8 cellular contexts compared by ENCODE assay signal in the genomic region with DNA sequence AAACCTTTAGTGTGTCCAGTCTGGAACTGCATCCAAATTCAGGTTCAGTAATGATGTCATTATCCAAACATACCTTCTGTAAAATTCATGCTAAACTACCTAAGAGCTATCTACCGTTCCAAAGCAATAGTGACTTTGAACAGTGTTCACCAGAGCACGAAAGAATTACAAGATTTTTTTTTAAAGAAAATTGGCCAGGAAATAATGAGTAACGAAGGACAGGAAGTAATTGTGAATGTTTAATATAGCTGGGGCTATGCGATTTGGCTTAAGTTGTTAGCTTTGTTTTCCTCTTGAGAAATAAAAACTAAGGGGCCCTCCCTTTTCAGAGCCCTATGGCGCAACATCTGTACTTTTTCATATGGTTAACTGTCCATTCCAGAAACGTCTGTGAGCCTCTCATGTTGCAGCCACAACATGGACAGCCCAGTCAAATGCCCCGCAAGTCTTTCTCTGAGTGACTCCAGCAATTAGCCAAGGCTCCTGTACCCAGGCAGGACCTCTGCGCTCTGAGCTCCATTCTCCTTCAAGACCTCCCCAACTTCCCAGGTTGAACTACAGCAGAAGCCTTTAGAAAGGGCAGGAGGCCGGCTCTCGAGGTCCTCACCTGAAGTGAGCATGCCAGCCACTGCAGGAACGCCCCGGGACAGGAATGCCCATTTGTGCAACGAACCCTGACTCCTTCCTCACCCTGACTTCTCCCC. TPM values are rescaled to one million over a fixed set of nuclear protein-coding genes. Genes with fewer than 3 reads are reported as not detected.
DNase-seq lines count a peak whose midpoint lies in the region; ATAC-seq, FAIRE-seq and TF ChIP-seq lines count a peak whose summit lies in the region.

No MANE protein-coding gene starts in this region.

- H3K4me3 ChIP-seq in endodermal cell (ENCODE audit: low read length) (peak overlapping the region; percentile 90), mucosa of rectum (ENCODE audit: low read length in 2 of 2) (peak overlapping the region; percentile 78 to 98)

- no peaks in the 10 kb centered on the region for H3K36me3 ChIP-seq in endodermal cell (ENCODE audit: control insufficient read depth, insufficient read depth, low read length)
- no peaks in the 10 kb centered on the region for H3K36me3 ChIP-seq in mucosa of rectum (ENCODE audit: control insufficient read depth in 2 of 2, insufficient read depth in 2 of 2, low read length in 2 of 2)

- WGBS in endodermal cell (ENCODE audit: insufficient coverage in 1 of 2, insufficient read length in 1 of 2), 2 experiments = 56 to 73% methylated on average over 7 to 13 of the region's 13 CpGs

- peaks cover 48% of the 10 kb centered on the region for H3K27me3 Mint-ChIP-seq in endodermal cell (ENCODE audit: insufficient read depth)

- H3K9me3 ChIP-seq in endodermal cell (ENCODE audit: control insufficient read depth, low read length) (no peaks in the 10 kb centered on the region), mucosa of rectum (ENCODE audit: control insufficient read depth in 2 of 2, low read length in 2 of 2) (no peaks in the 10 kb centered on the region)

- H3K27ac ChIP-seq in endodermal cell (ENCODE audit: low read depth, low read length) (no peak overlapping the region), mucosa of rectum (ENCODE audit: low read depth in 2 of 2, low read length in 2 of 2) (peak overlapping the region; percentile 95 to 97)

- peak; percentile 19 for DNase-seq in GM10248 (ENCODE audit: extremely low spot score)
- peak; percentile 16 for DNase-seq in RKO (ENCODE audit: low spot score)
- DNase-seq in endodermal cell = no peak
- DNase-seq in DMS153 (lab: John Stamatoyannopoulos, UW) = no peak
- DNase-seq in NCI-H146 (lab: John Stamatoyannopoulos, UW) = no peak
- no peak for DNase-seq in urothelium cell line (ENCODE audit: low spot score)

- no peaks in the 10 kb centered on the region for H3K9me3 Mint-ChIP-seq in endodermal cell

- TF ChIP-seq CTCF in GM10248 (IDR thresholded peaks at IDR 0.05; ENCODE audit: control extremely low read depth, extremely low read depth, low read depth, missing control alignments) = no peak
- TF ChIP-seq CTCF in endodermal cell (conservative IDR thresholded peaks at IDR 0.05) = no peak

- H3K9ac ChIP-seq in endodermal cell (ENCODE audit: extremely low read depth, low read length, poor library complexity, severe bottlenecking) (no peak overlapping the region), mucosa of rectum (ENCODE audit: low read depth in 1 of 2, low read length in 2 of 2) (peak overlapping the region; percentile 93 to 97)

- FAIRE-seq in urothelium cell line (lab: Jason Lieb, UNC) = no peak

- ATAC-seq in HG02623 (IDR thresholded peaks at IDR 0.05; ENCODE audit: unreplicated experiment) = peak; percentile 2

- no peak overlapping the region for H3K27ac Mint-ChIP-seq in endodermal cell

- H3K27me3 ChIP-seq in endodermal cell (ENCODE audit: control insufficient read depth, insufficient read depth, low read length, poor library complexity, severe bottlenecking) (peaks cover 57% of the 10 kb centered on the region), mucosa of rectum (ENCODE audit: control insufficient read depth in 2 of 2, insufficient read depth in 2 of 2, low read length in 2 of 2) (no peaks in the 10 kb centered on the region)

- CTCF ChIA-PET in GM10248 (lab: Yijun Ruan, JAX) = interaction anchor here (0.9 to 8.0 kb wide), 16 partner anchors 9 to 425 kb away, joined by 3 to 80 read pairs (median 6); no protein-coding TSS in a partner anchor

- POLR2A ChIA-PET in GM10248 (lab: Yijun Ruan, JAX) = interaction anchor here (0.6 to 1.0 kb wide), 3 partner anchors 9 to 153 kb away, joined by 3 to 7 read pairs (median 3); no protein-coding TSS in a partner anchor

- H3K4me3 Mint-ChIP-seq in endodermal cell = peak overlapping the region; percentile 74

- peaks cover 5% of the 10 kb centered on the region for H3K4me1 Mint-ChIP-seq in endodermal cell

- H3K4me1 ChIP-seq in endodermal cell (ENCODE audit: control insufficient read depth, insufficient read depth, low read length) = no peaks in the 10 kb centered on the region
- peaks cover 15 to 29% of the 10 kb centered on the region in 2 donors for H3K4me1 ChIP-seq in mucosa of rectum (ENCODE audit: control insufficient read depth in 2 of 2, insufficient read depth in 2 of 2, low read length in 2 of 2)

- no peaks in the 10 kb centered on the region for H3K36me3 Mint-ChIP-seq in endodermal cell (ENCODE audit: low read depth)

RNA-seq across cellular contexts. Expression of a gene that starts 0.6 kb away (rescaled TPM):
- total RNA-seq in endodermal cell = under 1 TPM in 1 of 2 donors, not detected in 1; 0.95 TPM
- polyA plus RNA-seq in endodermal cell (2013, experiment 1 of 2) = 6.3 TPM
- 6.9 TPM for polyA plus RNA-seq in endodermal cell (2013, experiment 2 of 2)

RNA-seq across cellular contexts. Expression of a gene that starts 37.4 kb away (rescaled TPM):
- not detected for total RNA-seq in endodermal cell
- 86.0 TPM for polyA plus RNA-seq in endodermal cell (2013, experiment 1 of 2)
- 99.5 TPM for polyA plus RNA-seq in endodermal cell (2013, experiment 2 of 2)

Comparison
In these comparisons a context has a peak if more than half of its experiments do, and no peak if none do; other contexts are left out.
1. DNase-seq: peak in GM10248 (single experiment) and RKO (single experiment); none in endodermal cell (single experiment), DMS153 (single experiment), NCI-H146 (single experiment) and urothelium cell line (single experiment).